In the genomic region with DNA sequence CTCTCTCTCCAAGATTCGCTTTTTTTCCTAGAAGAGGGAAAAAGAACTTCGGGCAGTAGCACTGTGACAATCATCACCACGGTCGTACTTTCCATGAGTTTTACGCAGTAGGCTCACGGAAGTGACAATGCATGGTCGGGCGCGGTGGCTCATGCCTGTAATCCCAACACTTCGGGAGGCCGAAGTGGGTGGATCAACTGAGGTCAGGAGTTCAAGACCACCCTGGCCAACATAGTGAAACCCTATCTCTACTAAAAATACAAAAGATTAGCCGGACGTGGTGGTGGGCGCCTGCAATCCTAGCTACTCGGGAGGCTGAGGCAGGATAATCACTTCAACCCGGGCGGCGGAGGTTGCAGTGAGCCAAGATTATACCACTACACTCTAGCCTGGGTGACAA, we compare ENCODE assay signal across 23 cellular contexts. TPM values are rescaled to one million over a fixed set of nuclear protein-coding genes. Genes with fewer than 3 reads are reported as not detected.
"Had no signal": no experiment of that assay in that cellular context is flagged by ENCODE, and none has a peak within 500 bp of the region (broad histone marks: within the 10 kb centered on the region; RNA-seq: fewer than 3 reads in every experiment).

No MANE protein-coding gene starts in this region.

- H3K4me1 ChIP-seq: colonic mucosa, sigmoid colon, tibial artery had no signal

- H3K27me3 Mint-ChIP-seq: activated B cell treated with CpG ODN at 0.5 μM for 24 hours; activated CD4-positive, alpha-beta T cell treated with anti-CD3 and anti-CD28 coated beads, Interleukin-2, amount 10 ng/mL, durations not matched to agents 24 days and 14 days; activated naive CD8-positive, alpha-beta T cell treated with anti-CD3 and anti-CD28 coated beads, Interleukin-2, amount 50 U/mL, for 24 hours had no signal

- H3K36me3 ChIP-seq: colonic mucosa, sigmoid colon, tibial artery had no signal

- H3K9me3 ChIP-seq: colonic mucosa, sigmoid colon, tibial artery had no signal

- H3K4me3 ChIP-seq: colonic mucosa, lung, sigmoid colon, tibial artery had no signal

- H3K36me3 Mint-ChIP-seq: brain had no signal

- H3K4me3 Mint-ChIP-seq: activated B cell treated with CpG ODN at 0.5 μM for 24 hours; activated naive CD8-positive, alpha-beta T cell treated with anti-CD3 and anti-CD28 coated beads, Interleukin-2, amount 50 U/mL, for 24 hours; brain; stimulated activated memory B cell treated with anti-CD40 and anti-IgM and Interleukin-4, amounts not matched to agents 10 μg/mL and 1 μg/mL and 100 μg/mL, for 72 hours had no signal

- H3K9me3 Mint-ChIP-seq: activated B cell treated with CpG ODN at 0.5 μM for 24 hours; activated CD4-positive, alpha-beta T cell treated with anti-CD3 and anti-CD28 coated beads, Interleukin-2, amount 10 ng/mL, durations not matched to agents 24 days and 14 days; activated naive CD8-positive, alpha-beta T cell treated with anti-CD3 and anti-CD28 coated beads, Interleukin-2, amount 50 U/mL, for 24 hours; stimulated activated memory B cell treated with anti-CD40 and anti-IgM and Interleukin-4, amounts not matched to agents 10 μg/mL and 1 μg/mL and 100 μg/mL, for 72 hours had no signal

- DNase-seq: activated B cell treated with CpG ODN at 0.5 μM for 24 hours; activated CD4-positive, alpha-beta T cell treated with anti-CD3 and anti-CD28 coated beads, Interleukin-2, amount 10 ng/mL, durations not matched to agents 24 days and 14 days; activated gamma-delta T cell; activated naive CD8-positive, alpha-beta T cell treated with anti-CD3 and anti-CD28 coated beads, Interleukin-2, amount 50 U/mL, for 24 hours; activated T-cell treated with anti-CD3 and anti-CD28 coated beads, Interleukin-2, amount 50 U/mL, for 1 hour; anterior cingulate cortex; caudate nucleus; colonic mucosa; erythroblast; hypothalamus; occipital lobe; posterior cingulate gyrus; sigmoid colon; stimulated activated CD4-positive, alpha-beta T cell treated with anti-CD3 and anti-CD28 coated beads, Interleukin-4, amount 100 ng/mL, for 24 hours; SW 1271; tibial artery had no signal

- H3K27ac ChIP-seq: colonic mucosa, sigmoid colon, tibial artery had no signal

- H3K27me3 ChIP-seq: colonic mucosa had no signal

- ATAC-seq: activated naive CD8-positive, alpha-beta T cell treated with anti-CD3 and anti-CD28 coated beads, Interleukin-2, amount 50 U/mL, for 24 hours; stimulated activated memory B cell treated with anti-CD40 and anti-IgM and Interleukin-4, amounts not matched to agents 10 μg/mL and 1 μg/mL and 100 μg/mL, for 72 hours had no signal

- H3K27ac Mint-ChIP-seq: activated B cell treated with CpG ODN at 0.5 μM for 24 hours; activated naive CD8-positive, alpha-beta T cell treated with anti-CD3 and anti-CD28 coated beads, Interleukin-2, amount 50 U/mL, for 24 hours; stimulated activated memory B cell treated with anti-CD40 and anti-IgM and Interleukin-4, amounts not matched to agents 10 μg/mL and 1 μg/mL and 100 μg/mL, for 72 hours had no signal

RNA-seq across cellular contexts. Expression of a gene that starts 23.4 kb away (rescaled TPM):
- total RNA-seq: renal cortical epithelial cell had no signal

RNA-seq across cellular contexts. Expression of a gene that starts 30.7 kb away (rescaled TPM):
- total RNA-seq: activated B cell treated with CpG ODN at 0.5 μM for 24 hours, colonic mucosa, renal cortical epithelial cell, sigmoid colon, urinary bladder had no signal

RNA-seq across cellular contexts. Expression of a gene that starts 35.9 kb away (rescaled TPM):
- total RNA-seq: frontal cortex, occipital lobe, renal cortical epithelial cell, sigmoid colon, subcutaneous adipose tissue had no signal
